12 cellular contexts compared by ENCODE assay signal in genomic region chr6:87182321-87182720, GRCh38. TPM values are rescaled to one million over a fixed set of nuclear protein-coding genes. Genes with fewer than 3 reads are reported as not detected.
DNase-seq lines count a peak whose midpoint lies in the region; ATAC-seq, FAIRE-seq and TF ChIP-seq lines count a peak whose summit lies in the region.
"Had no signal": no experiment of that assay in that cellular context is flagged by ENCODE, and none has a peak within 500 bp of the region (broad histone marks: within the 10 kb centered on the region; RNA-seq: fewer than 3 reads in every experiment).

No MANE protein-coding gene starts in this region.

- peak overlapping the region; percentile 98 for H3K27ac Mint-ChIP-seq in activated T-helper 17 cell treated with anti-CD3 and anti-CD28 coated beads, Interleukin-2, amount 50 U/mL, for 72 hours

- POLR2A ChIA-PET in A673 (lab: Charles Lee; ENCODE audit: low non-redundant PET), result no interaction called here

- DNase-seq in GM19239 (ENCODE audit: insufficient read length, low spot score) (no peak), activated gamma-delta T cell (lab: John Stamatoyannopoulos, UW) (no peak), NCI-H1092 (lab: John Stamatoyannopoulos, UW) (no peak), DMS79 (lab: John Stamatoyannopoulos, UW) (no peak), A673 (ENCODE audit: low spot score) (no peak)
- DNase-seq: EL, NCI-H187 treated with DMSO at 0.1 percent for 48 hours had no signal

- H3K36me3 ChIP-seq in A673 (ENCODE audit: insufficient read depth, low read length, poor library complexity, severe bottlenecking), result peaks cover 3% of the 10 kb centered on the region

- FAIRE-seq in GM19239 (lab: Jason Lieb, UNC), result peak; percentile 76
- FAIRE-seq: keratinocyte had no signal

- ATAC-seq in GM18498 (IDR thresholded peaks at IDR 0.05; ENCODE audit: unreplicated experiment) (peak; percentile 69), HG02884 (IDR thresholded peaks at IDR 0.05; ENCODE audit: unreplicated experiment) (peak; percentile 85)
- peak; percentile 80 for ATAC-seq in activated T-helper 17 cell treated with anti-CD3 and anti-CD28 coated beads, Interleukin-2, amount 50 U/mL, for 72 hours (replicated peaks)
- ATAC-seq: Right ventricle myocardium inferior had no signal

- H3K4me1 Mint-ChIP-seq in activated T-helper 17 cell treated with anti-CD3 and anti-CD28 coated beads, Interleukin-2, amount 50 U/mL, for 72 hours, result peaks cover 38% of the 10 kb centered on the region

- no peak overlapping the region for H3K4me3 ChIP-seq in A673 (ENCODE audit: low read depth, low read length, poor library complexity, severe bottlenecking)

- H3K4me1 ChIP-seq in A673 (ENCODE audit: insufficient read depth, low read length, poor library complexity, severe bottlenecking), result no peaks in the 10 kb centered on the region

- peak overlapping the region; percentile 69 for H3K4me3 Mint-ChIP-seq in activated T-helper 17 cell treated with anti-CD3 and anti-CD28 coated beads, Interleukin-2, amount 50 U/mL, for 72 hours

- no peaks in the 10 kb centered on the region for H3K9me3 Mint-ChIP-seq in activated T-helper 17 cell treated with anti-CD3 and anti-CD28 coated beads, Interleukin-2, amount 50 U/mL, for 72 hours

- H3K27ac ChIP-seq in A673 (ENCODE audit: low read depth, low read length, poor library complexity, severe bottlenecking), result no peak overlapping the region

- TF ChIP-seq CTCF in A673 (conservative IDR thresholded peaks at IDR 0.05; ENCODE audit: low read depth, low read length), result no peak

- H3K27me3 Mint-ChIP-seq in activated T-helper 17 cell treated with anti-CD3 and anti-CD28 coated beads, Interleukin-2, amount 50 U/mL, for 72 hours, result no peaks in the 10 kb centered on the region

- BruUV-seq in A673 (replicated peaks; lab: Mats Ljungman, UMichigan), result no TSS peak

- H3K36me3 Mint-ChIP-seq in activated T-helper 17 cell treated with anti-CD3 and anti-CD28 coated beads, Interleukin-2, amount 50 U/mL, for 72 hours (ENCODE audit: low read depth), result peaks cover 97% of the 10 kb centered on the region

- H3K9me3 ChIP-seq in A673 (ENCODE audit: low read depth, low read length, poor library complexity, severe bottlenecking), result no peaks in the 10 kb centered on the region

- intact Hi-C loops in A673 (cut with micrococcal nuclease; ENCODE audit: unreplicated experiment), result no loop called here

- no peaks in the 10 kb centered on the region for H3K27me3 ChIP-seq in A673 (replicated peaks; ENCODE audit: insufficient read depth, low read depth, low read length, poor library complexity)

- CTCF ChIA-PET in A673 (lab: Charles Lee), result no interaction called here

RNA-seq across cellular contexts. Expression of gene ZNF292, which starts 27.0 kb away (rescaled TPM):
- 100 to 1,000 TPM in 1 of 2 donors, 10 to 100 TPM in 1; 77.2 to 209 TPM for total RNA-seq in activated T-helper 17 cell treated with anti-CD3 and anti-CD28 coated beads, Interleukin-2, amount 50 U/mL, for 72 hours
- 42.6 and 45.0 TPM in 2 replicates for total RNA-seq in A673 (2021)
